ENCODE assay signal across 11 cellular contexts in genomic region chr18:2716394-2717326, GRCh38.
A peak's percentile ranks its signal among the peaks of the same experiment; 100 is the strongest.
DNase-seq lines count a peak whose midpoint lies in the region; ATAC-seq lines count a peak whose summit lies in the region.
"Had no signal": no experiment of that assay in that cellular context is flagged by ENCODE, and none has a peak within 500 bp of the region (broad histone marks: within the 10 kb centered on the region; RNA-seq: fewer than 3 reads in every experiment).

No MANE protein-coding gene starts in this region.

- no peaks in the 10 kb centered on the region for H3K9me3 Mint-ChIP-seq in activated T-cell treated with anti-CD3 and anti-CD28 coated beads, Interleukin-2, amount 50 U/mL, for 24 hours
- no peaks in the 10 kb centered on the region for H3K9me3 Mint-ChIP-seq in activated T-cell treated with anti-CD3 and anti-CD28 coated beads, Interleukin-2, amount 50 U/mL, for 4 hours
- H3K9me3 Mint-ChIP-seq in immature natural killer cell: no peaks in the 10 kb centered on the region
- no peaks in the 10 kb centered on the region for H3K9me3 Mint-ChIP-seq in stimulated activated naive B cell treated with anti-CD40 and anti-IgM and Interleukin-4, amounts not matched to agents 10 μg/mL and 1 μg/mL and 100 μg/mL, for 72 hours

- H3K4me3 Mint-ChIP-seq in activated T-cell treated with anti-CD3 and anti-CD28 coated beads, Interleukin-2, amount 50 U/mL, for 24 hours: no peak overlapping the region
- H3K4me3 Mint-ChIP-seq in activated T-cell treated with anti-CD3 and anti-CD28 coated beads, Interleukin-2, amount 50 U/mL, for 4 hours: no peak overlapping the region
- H3K4me3 Mint-ChIP-seq in immature natural killer cell: no peak overlapping the region
- no peak overlapping the region for H3K4me3 Mint-ChIP-seq in stimulated activated naive B cell treated with anti-CD40 and anti-IgM and Interleukin-4, amounts not matched to agents 10 μg/mL and 1 μg/mL and 100 μg/mL, for 72 hours

- peaks cover 60% of the 10 kb centered on the region for H3K4me1 Mint-ChIP-seq in activated T-cell treated with anti-CD3 and anti-CD28 coated beads, Interleukin-2, amount 50 U/mL, for 24 hours (ENCODE audit: low read depth)
- H3K4me1 Mint-ChIP-seq in activated T-cell treated with anti-CD3 and anti-CD28 coated beads, Interleukin-2, amount 50 U/mL, for 4 hours (ENCODE audit: low read depth): peaks cover 42% of the 10 kb centered on the region
- peaks cover 27 to 46% of the 10 kb centered on the region in 2 donors for H3K4me1 Mint-ChIP-seq in immature natural killer cell
- peaks cover 8 to 21% of the 10 kb centered on the region in 2 donors for H3K4me1 Mint-ChIP-seq in stimulated activated naive B cell treated with anti-CD40 and anti-IgM and Interleukin-4, amounts not matched to agents 10 μg/mL and 1 μg/mL and 100 μg/mL, for 72 hours

- no peaks in the 10 kb centered on the region for H3K27me3 Mint-ChIP-seq in activated T-cell treated with anti-CD3 and anti-CD28 coated beads, Interleukin-2, amount 50 U/mL, for 24 hours
- no peaks in the 10 kb centered on the region for H3K27me3 Mint-ChIP-seq in activated T-cell treated with anti-CD3 and anti-CD28 coated beads, Interleukin-2, amount 50 U/mL, for 4 hours (ENCODE audit: low read depth)
- peaks cover 0 to 2% (median 2%) of the 10 kb centered on the region in 3 donors for H3K27me3 Mint-ChIP-seq in immature natural killer cell (ENCODE audit: low read depth in 3 of 3)
- no peaks in the 10 kb centered on the region for H3K27me3 Mint-ChIP-seq in stimulated activated naive B cell treated with anti-CD40 and anti-IgM and Interleukin-4, amounts not matched to agents 10 μg/mL and 1 μg/mL and 100 μg/mL, for 72 hours

- peak overlapping the region; percentile 68 for H3K27ac Mint-ChIP-seq in activated T-cell treated with anti-CD3 and anti-CD28 coated beads, Interleukin-2, amount 50 U/mL, for 24 hours
- H3K27ac Mint-ChIP-seq in immature natural killer cell: peak overlapping the region; percentile 32 to 84 (median 56)
- peak overlapping the region; percentile 51 for H3K27ac Mint-ChIP-seq in stimulated activated naive B cell treated with anti-CD40 and anti-IgM and Interleukin-4, amounts not matched to agents 10 μg/mL and 1 μg/mL and 100 μg/mL, for 72 hours

- peaks cover 96% of the 10 kb centered on the region for H3K36me3 Mint-ChIP-seq in activated T-cell treated with anti-CD3 and anti-CD28 coated beads, Interleukin-2, amount 50 U/mL, for 24 hours (ENCODE audit: low read depth)
- peaks cover 54% of the 10 kb centered on the region for H3K36me3 Mint-ChIP-seq in activated T-cell treated with anti-CD3 and anti-CD28 coated beads, Interleukin-2, amount 50 U/mL, for 4 hours (ENCODE audit: insufficient read depth)
- H3K36me3 Mint-ChIP-seq in immature natural killer cell: peaks cover 19 to 43% (median 28%) of the 10 kb centered on the region in 3 donors
- peaks cover 41 to 64% of the 10 kb centered on the region in 2 donors for H3K36me3 Mint-ChIP-seq in stimulated activated naive B cell treated with anti-CD40 and anti-IgM and Interleukin-4, amounts not matched to agents 10 μg/mL and 1 μg/mL and 100 μg/mL, for 72 hours

- ATAC-seq in activated T-cell treated with anti-CD3 and anti-CD28 coated beads, Interleukin-2, amount 50 U/mL, for 4 hours: no peak
- ATAC-seq in stimulated activated naive B cell treated with anti-CD40 and anti-IgM and Interleukin-4, amounts not matched to agents 10 μg/mL and 1 μg/mL and 100 μg/mL, for 72 hours (replicated peaks): no peak
- ATAC-seq in GM19397 (IDR thresholded peaks at IDR 0.05; ENCODE audit: unreplicated experiment) (no peak), GM19324 (IDR thresholded peaks at IDR 0.05; ENCODE audit: low FRiP score, unreplicated experiment) (no peak)
- ATAC-seq: upper lobe of right lung had no signal

- DNase-seq in activated T-cell treated with anti-CD3 and anti-CD28 coated beads, Interleukin-2, amount 50 U/mL, for 24 hours: no peak
- no peak for DNase-seq in activated T-cell treated with anti-CD3 and anti-CD28 coated beads, Interleukin-2, amount 50 U/mL, for 4 hours
- peak in 30 of 58 donors; percentile 1 to 55 (median 14) for DNase-seq in anterior cingulate cortex (lab: John Stamatoyannopoulos, UW)
- DNase-seq in immature natural killer cell: no peak
- DNase-seq in stimulated activated naive B cell treated with anti-CD40 and anti-IgM and Interleukin-4, amounts not matched to agents 10 μg/mL and 1 μg/mL and 100 μg/mL, for 72 hours: no peak
- no peak for DNase-seq in middle frontal gyrus (ENCODE audit: extremely low spot score, low spot score)
- DNase-seq: NCI-H2081 treated with DMSO at 0.1 percent for 48 hours, SHP77, upper lobe of right lung had no signal

Comparison
In these comparisons a context has a peak if more than half of its experiments do, and no peak if none do; other contexts are left out.
1. DNase-seq: peak in anterior cingulate cortex (30 of 58); none in activated T-cell treated with anti-CD3 and anti-CD28 coated beads, Interleukin-2, amount 50 U/mL, for 24 hours (single experiment), activated T-cell treated with anti-CD3 and anti-CD28 coated beads, Interleukin-2, amount 50 U/mL, for 4 hours (single experiment), immature natural killer cell (0 of 3), stimulated activated naive B cell treated with anti-CD40 and anti-IgM and Interleukin-4, amounts not matched to agents 10 μg/mL and 1 μg/mL and 100 μg/mL, for 72 hours (single experiment) and middle frontal gyrus (single experiment).
2. Peak in every context shown above with its lines, with median percentiles within 50 percentile points of each other: H3K27ac Mint-ChIP-seq.